ENCODE assay signal across 1 cellular context in the genomic region with DNA sequence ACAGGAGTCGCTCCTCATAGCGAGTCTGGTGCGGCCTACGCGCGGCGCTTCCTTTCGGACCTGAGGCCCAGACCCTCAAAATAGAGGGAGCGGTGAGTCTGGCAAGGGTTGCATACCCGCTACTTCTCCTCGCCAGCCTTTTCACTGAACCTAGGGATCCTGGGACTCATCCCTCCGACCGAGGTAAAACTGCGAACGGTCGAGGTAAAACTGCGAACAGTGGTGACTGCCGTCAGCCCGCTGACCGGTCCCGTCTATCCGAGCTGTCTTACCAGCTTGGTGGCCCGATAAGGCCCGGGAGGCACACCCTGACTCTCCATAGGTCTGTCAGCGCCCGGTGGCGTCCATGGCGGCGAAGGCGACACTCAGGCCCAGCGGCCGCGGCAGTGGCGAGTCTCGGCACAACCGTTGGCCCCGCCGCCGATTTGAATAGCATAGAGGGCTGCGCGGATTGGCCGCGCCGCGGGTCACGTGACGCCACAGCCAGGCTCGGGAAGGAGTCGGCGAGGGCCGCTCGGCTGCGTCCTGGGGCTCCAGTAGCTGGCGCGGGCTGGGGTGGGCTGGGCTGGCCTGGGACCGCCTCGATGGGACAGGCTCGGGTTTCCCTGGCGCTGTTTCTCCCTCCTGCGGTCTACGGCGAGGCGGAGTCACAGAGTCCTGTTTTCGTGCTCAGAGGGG.
TF ChIP-seq lines count a peak whose summit lies in the region.

A gene with protein sequence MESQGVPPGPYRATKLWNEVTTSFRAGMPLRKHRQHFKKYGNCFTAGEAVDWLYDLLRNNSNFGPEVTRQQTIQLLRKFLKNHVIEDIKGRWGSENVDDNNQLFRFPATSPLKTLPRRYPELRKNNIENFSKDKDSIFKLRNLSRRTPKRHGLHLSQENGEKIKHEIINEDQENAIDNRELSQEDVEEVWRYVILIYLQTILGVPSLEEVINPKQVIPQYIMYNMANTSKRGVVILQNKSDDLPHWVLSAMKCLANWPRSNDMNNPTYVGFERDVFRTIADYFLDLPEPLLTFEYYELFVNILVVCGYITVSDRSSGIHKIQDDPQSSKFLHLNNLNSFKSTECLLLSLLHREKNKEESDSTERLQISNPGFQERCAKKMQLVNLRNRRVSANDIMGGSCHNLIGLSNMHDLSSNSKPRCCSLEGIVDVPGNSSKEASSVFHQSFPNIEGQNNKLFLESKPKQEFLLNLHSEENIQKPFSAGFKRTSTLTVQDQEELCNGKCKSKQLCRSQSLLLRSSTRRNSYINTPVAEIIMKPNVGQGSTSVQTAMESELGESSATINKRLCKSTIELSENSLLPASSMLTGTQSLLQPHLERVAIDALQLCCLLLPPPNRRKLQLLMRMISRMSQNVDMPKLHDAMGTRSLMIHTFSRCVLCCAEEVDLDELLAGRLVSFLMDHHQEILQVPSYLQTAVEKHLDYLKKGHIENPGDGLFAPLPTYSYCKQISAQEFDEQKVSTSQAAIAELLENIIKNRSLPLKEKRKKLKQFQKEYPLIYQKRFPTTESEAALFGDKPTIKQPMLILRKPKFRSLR (minus strand): TSS at position 403 of the 678 bp plus-strand sequence. CDS start 83 bp downstream, at position 320.

TF ChIP-seq in HepG2, 621 proteins besides CTCF, POLR2A, EP300 and RAD21 (continued from another document and continues in another):
- TF ChIP-seq, protein P1, sequence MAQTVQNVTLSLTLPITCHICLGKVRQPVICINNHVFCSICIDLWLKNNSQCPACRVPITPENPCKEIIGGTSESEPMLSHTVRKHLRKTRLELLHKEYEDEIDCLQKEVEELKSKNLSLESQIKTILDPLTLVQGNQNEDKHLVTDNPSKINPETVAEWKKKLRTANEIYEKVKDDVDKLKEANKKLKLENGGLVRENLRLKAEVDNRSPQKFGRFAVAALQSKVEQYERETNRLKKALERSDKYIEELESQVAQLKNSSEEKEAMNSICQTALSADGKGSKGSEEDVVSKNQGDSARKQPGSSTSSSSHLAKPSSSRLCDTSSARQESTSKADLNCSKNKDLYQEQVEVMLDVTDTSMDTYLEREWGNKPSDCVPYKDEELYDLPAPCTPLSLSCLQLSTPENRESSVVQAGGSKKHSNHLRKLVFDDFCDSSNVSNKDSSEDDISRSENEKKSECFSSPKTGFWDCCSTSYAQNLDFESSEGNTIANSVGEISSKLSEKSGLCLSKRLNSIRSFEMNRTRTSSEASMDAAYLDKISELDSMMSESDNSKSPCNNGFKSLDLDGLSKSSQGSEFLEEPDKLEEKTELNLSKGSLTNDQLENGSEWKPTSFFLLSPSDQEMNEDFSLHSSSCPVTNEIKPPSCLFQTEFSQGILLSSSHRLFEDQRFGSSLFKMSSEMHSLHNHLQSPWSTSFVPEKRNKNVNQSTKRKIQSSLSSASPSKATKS (CRISPR knock-in tag; IDR thresholded peaks at IDR 0.05): no peak
- TF ChIP-seq, protein P2, sequence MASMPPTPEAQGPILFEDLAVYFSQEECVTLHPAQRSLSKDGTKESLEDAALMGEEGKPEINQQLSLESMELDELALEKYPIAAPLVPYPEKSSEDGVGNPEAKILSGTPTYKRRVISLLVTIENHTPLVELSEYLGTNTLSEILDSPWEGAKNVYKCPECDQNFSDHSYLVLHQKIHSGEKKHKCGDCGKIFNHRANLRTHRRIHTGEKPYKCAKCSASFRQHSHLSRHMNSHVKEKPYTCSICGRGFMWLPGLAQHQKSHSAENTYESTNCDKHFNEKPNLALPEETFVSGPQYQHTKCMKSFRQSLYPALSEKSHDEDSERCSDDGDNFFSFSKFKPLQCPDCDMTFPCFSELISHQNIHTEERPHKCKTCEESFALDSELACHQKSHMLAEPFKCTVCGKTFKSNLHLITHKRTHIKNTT (CRISPR knock-in tag; IDR thresholded peaks at IDR 0.05): no peak
- TF ChIP-seq, protein P3, sequence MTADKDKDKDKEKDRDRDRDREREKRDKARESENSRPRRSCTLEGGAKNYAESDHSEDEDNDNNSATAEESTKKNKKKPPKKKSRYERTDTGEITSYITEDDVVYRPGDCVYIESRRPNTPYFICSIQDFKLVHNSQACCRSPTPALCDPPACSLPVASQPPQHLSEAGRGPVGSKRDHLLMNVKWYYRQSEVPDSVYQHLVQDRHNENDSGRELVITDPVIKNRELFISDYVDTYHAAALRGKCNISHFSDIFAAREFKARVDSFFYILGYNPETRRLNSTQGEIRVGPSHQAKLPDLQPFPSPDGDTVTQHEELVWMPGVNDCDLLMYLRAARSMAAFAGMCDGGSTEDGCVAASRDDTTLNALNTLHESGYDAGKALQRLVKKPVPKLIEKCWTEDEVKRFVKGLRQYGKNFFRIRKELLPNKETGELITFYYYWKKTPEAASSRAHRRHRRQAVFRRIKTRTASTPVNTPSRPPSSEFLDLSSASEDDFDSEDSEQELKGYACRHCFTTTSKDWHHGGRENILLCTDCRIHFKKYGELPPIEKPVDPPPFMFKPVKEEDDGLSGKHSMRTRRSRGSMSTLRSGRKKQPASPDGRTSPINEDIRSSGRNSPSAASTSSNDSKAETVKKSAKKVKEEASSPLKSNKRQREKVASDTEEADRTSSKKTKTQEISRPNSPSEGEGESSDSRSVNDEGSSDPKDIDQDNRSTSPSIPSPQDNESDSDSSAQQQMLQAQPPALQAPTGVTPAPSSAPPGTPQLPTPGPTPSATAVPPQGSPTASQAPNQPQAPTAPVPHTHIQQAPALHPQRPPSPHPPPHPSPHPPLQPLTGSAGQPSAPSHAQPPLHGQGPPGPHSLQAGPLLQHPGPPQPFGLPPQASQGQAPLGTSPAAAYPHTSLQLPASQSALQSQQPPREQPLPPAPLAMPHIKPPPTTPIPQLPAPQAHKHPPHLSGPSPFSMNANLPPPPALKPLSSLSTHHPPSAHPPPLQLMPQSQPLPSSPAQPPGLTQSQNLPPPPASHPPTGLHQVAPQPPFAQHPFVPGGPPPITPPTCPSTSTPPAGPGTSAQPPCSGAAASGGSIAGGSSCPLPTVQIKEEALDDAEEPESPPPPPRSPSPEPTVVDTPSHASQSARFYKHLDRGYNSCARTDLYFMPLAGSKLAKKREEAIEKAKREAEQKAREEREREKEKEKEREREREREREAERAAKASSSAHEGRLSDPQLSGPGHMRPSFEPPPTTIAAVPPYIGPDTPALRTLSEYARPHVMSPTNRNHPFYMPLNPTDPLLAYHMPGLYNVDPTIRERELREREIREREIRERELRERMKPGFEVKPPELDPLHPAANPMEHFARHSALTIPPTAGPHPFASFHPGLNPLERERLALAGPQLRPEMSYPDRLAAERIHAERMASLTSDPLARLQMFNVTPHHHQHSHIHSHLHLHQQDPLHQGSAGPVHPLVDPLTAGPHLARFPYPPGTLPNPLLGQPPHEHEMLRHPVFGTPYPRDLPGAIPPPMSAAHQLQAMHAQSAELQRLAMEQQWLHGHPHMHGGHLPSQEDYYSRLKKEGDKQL (CRISPR knock-in tag; IDR thresholded peaks at IDR 0.05; ENCODE audit: low read depth): no peak
- TF ChIP-seq ZNF644 (CRISPR knock-in tag; IDR thresholded peaks at IDR 0.05; ENCODE audit: low read depth): 0 out of 2 replicates have a peak, but pooled peaks have one; percentile 9
- TF ChIP-seq NAIF1 (CRISPR knock-in tag; IDR thresholded peaks at IDR 0.05; ENCODE audit: borderline replicate concordance): no peak
- no peak for TF ChIP-seq STAT5B (CRISPR knock-in tag; IDR thresholded peaks at IDR 0.05)
- TF ChIP-seq ZZZ3 (CRISPR knock-in tag; IDR thresholded peaks at IDR 0.05; ENCODE audit: borderline replicate concordance): peak; percentile 88
- TF ChIP-seq ZBTB7A (CRISPR knock-in tag; IDR thresholded peaks at IDR 0.05): no peak
- no peak for TF ChIP-seq ZNF510 (CRISPR knock-in tag; IDR thresholded peaks at IDR 0.05; ENCODE audit: low read depth)
- TF ChIP-seq RCOR2 (CRISPR knock-in tag; IDR thresholded peaks at IDR 0.05): no peak
- TF ChIP-seq CHD4 (IDR thresholded peaks at IDR 0.05; ENCODE audit: borderline replicate concordance, low read length): no peak
- no peak for TF ChIP-seq ZNF781 (CRISPR knock-in tag; IDR thresholded peaks at IDR 0.05; ENCODE audit: borderline replicate concordance, not compliant biosample characterization)
- no peak for TF ChIP-seq ZNF430 (CRISPR knock-in tag; IDR thresholded peaks at IDR 0.05)
- TF ChIP-seq, protein P4, sequence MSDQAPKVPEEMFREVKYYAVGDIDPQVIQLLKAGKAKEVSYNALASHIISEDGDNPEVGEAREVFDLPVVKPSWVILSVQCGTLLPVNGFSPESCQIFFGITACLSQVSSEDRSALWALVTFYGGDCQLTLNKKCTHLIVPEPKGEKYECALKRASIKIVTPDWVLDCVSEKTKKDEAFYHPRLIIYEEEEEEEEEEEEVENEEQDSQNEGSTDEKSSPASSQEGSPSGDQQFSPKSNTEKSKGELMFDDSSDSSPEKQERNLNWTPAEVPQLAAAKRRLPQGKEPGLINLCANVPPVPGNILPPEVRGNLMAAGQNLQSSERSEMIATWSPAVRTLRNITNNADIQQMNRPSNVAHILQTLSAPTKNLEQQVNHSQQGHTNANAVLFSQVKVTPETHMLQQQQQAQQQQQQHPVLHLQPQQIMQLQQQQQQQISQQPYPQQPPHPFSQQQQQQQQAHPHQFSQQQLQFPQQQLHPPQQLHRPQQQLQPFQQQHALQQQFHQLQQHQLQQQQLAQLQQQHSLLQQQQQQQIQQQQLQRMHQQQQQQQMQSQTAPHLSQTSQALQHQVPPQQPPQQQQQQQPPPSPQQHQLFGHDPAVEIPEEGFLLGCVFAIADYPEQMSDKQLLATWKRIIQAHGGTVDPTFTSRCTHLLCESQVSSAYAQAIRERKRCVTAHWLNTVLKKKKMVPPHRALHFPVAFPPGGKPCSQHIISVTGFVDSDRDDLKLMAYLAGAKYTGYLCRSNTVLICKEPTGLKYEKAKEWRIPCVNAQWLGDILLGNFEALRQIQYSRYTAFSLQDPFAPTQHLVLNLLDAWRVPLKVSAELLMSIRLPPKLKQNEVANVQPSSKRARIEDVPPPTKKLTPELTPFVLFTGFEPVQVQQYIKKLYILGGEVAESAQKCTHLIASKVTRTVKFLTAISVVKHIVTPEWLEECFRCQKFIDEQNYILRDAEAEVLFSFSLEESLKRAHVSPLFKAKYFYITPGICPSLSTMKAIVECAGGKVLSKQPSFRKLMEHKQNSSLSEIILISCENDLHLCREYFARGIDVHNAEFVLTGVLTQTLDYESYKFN (CRISPR knock-in tag; conservative IDR thresholded peaks at IDR 0.05): no peak; the same call in 1 of the 2 replicates
- TF ChIP-seq DNMT3B (CRISPR knock-in tag; conservative IDR thresholded peaks at IDR 0.05): no peak
- TF ChIP-seq SIX4 (CRISPR knock-in tag; IDR thresholded peaks at IDR 0.05): no peak
- no peak for TF ChIP-seq ZMAT3 (CRISPR knock-in tag; conservative IDR thresholded peaks at IDR 0.05)
- TF ChIP-seq ZSCAN25 (CRISPR knock-in tag; IDR thresholded peaks at IDR 0.05): no peak
- TF ChIP-seq, protein P5, sequence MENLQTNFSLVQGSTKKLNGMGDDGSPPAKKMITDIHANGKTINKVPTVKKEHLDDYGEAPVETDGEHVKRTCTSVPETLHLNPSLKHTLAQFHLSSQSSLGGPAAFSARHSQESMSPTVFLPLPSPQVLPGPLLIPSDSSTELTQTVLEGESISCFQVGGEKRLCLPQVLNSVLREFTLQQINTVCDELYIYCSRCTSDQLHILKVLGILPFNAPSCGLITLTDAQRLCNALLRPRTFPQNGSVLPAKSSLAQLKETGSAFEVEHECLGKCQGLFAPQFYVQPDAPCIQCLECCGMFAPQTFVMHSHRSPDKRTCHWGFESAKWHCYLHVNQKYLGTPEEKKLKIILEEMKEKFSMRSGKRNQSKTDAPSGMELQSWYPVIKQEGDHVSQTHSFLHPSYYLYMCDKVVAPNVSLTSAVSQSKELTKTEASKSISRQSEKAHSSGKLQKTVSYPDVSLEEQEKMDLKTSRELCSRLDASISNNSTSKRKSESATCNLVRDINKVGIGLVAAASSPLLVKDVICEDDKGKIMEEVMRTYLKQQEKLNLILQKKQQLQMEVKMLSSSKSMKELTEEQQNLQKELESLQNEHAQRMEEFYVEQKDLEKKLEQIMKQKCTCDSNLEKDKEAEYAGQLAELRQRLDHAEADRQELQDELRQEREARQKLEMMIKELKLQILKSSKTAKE (CRISPR knock-in tag; IDR thresholded peaks at IDR 0.05; ENCODE audit: borderline replicate concordance): no peak
- no peak; the same call in none of the 2 replicates for TF ChIP-seq GZF1 (CRISPR knock-in tag; IDR thresholded peaks at IDR 0.05)
- TF ChIP-seq PHF20 (CRISPR knock-in tag; IDR thresholded peaks at IDR 0.05): peak; percentile 48; the same call in 1 of the 2 replicates
- no peak for TF ChIP-seq ZBTB42 (CRISPR knock-in tag; IDR thresholded peaks at IDR 0.05)
- TF ChIP-seq SOX6 (IDR thresholded peaks at IDR 0.05): no peak
- TF ChIP-seq SOX6 (CRISPR knock-in tag; IDR thresholded peaks at IDR 0.05): no peak
- no peak for TF ChIP-seq ZNF878 (CRISPR knock-in tag; IDR thresholded peaks at IDR 0.05)
- no peak for TF ChIP-seq RBM39 (IDR thresholded peaks at IDR 0.05; ENCODE audit: low read depth, low read length, poor library complexity, severe bottlenecking)
- TF ChIP-seq, protein P6, sequence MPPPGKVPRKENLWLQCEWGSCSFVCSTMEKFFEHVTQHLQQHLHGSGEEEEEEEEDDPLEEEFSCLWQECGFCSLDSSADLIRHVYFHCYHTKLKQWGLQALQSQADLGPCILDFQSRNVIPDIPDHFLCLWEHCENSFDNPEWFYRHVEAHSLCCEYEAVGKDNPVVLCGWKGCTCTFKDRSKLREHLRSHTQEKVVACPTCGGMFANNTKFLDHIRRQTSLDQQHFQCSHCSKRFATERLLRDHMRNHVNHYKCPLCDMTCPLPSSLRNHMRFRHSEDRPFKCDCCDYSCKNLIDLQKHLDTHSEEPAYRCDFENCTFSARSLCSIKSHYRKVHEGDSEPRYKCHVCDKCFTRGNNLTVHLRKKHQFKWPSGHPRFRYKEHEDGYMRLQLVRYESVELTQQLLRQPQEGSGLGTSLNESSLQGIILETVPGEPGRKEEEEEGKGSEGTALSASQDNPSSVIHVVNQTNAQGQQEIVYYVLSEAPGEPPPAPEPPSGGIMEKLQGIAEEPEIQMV (CRISPR knock-in tag; IDR thresholded peaks at IDR 0.05; ENCODE audit: low read depth): no peak; the same call in 1 of the 2 replicates
- TF ChIP-seq ZNF335 (CRISPR knock-in tag; IDR thresholded peaks at IDR 0.05): no peak
- TF ChIP-seq, protein P7, sequence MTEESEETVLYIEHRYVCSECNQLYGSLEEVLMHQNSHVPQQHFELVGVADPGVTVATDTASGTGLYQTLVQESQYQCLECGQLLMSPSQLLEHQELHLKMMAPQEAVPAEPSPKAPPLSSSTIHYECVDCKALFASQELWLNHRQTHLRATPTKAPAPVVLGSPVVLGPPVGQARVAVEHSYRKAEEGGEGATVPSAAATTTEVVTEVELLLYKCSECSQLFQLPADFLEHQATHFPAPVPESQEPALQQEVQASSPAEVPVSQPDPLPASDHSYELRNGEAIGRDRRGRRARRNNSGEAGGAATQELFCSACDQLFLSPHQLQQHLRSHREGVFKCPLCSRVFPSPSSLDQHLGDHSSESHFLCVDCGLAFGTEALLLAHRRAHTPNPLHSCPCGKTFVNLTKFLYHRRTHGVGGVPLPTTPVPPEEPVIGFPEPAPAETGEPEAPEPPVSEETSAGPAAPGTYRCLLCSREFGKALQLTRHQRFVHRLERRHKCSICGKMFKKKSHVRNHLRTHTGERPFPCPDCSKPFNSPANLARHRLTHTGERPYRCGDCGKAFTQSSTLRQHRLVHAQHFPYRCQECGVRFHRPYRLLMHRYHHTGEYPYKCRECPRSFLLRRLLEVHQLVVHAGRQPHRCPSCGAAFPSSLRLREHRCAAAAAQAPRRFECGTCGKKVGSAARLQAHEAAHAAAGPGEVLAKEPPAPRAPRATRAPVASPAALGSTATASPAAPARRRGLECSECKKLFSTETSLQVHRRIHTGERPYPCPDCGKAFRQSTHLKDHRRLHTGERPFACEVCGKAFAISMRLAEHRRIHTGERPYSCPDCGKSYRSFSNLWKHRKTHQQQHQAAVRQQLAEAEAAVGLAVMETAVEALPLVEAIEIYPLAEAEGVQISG (CRISPR knock-in tag; IDR thresholded peaks at IDR 0.05): peak; percentile 57
